5 cellular contexts compared by ENCODE assay signal in genomic region chr12:122056406-122056805, GRCh38. TPM values are rescaled to one million over a fixed set of nuclear protein-coding genes. Genes with fewer than 3 reads are reported as not detected.
DNase-seq lines count a peak whose midpoint lies in the region; ATAC-seq, FAIRE-seq and TF ChIP-seq lines count a peak whose summit lies in the region.
"Not testable (repeated sequence)": the region's sequence is repeated elsewhere in the genome, so short reads cannot be mapped to it uniquely, and the experiment has no call there.

No MANE protein-coding gene starts in this region.

- H3K36me3 Mint-ChIP-seq in stimulated activated naive B cell treated with anti-CD40 and anti-IgM and Interleukin-4, amounts not matched to agents 10 μg/mL and 1 μg/mL and 100 μg/mL, for 72 hours: peaks cover 49 to 64% of the 10 kb centered on the region in 2 donors

- H3K36me3 ChIP-seq in HEK293 (ENCODE audit: control insufficient read depth in 2 of 2, insufficient read depth in 1 of 2, low read length in 2 of 2) (peaks cover 27 to 63% of the 10 kb centered on the region in 2 experiments), K562 (ENCODE audit: control insufficient read depth, insufficient read depth, low read length) (peaks cover 64% of the 10 kb centered on the region)
- not testable (repeated sequence) for H3K36me3 ChIP-seq in muscle layer of colon (ENCODE audit: insufficient read depth, low read length); rectal smooth muscle tissue (ENCODE audit: control insufficient read depth, insufficient read depth, low read length)

- intact Hi-C loops in K562 (cut with micrococcal nuclease): not testable (repeated sequence)

- BruUV-seq in K562 (replicated peaks; lab: Mats Ljungman, UMichigan): not testable (repeated sequence)

- H2AFZ ChIP-seq in K562 (ENCODE audit: low read depth, low read length): not testable (repeated sequence)

- H3K4me2 ChIP-seq in K562 (ENCODE audit: insufficient read depth, low read length): not testable (repeated sequence)

- not testable (repeated sequence) for H3K79me2 ChIP-seq in K562 (ENCODE audit: control insufficient read depth, insufficient read depth, low read length)

- not testable (repeated sequence) for H3K27me3 ChIP-seq in K562 (ENCODE audit: control insufficient read depth in 2 of 2, insufficient read depth in 2 of 2, low read length in 2 of 2); muscle layer of colon (ENCODE audit: control insufficient read depth in 1 of 2, insufficient read depth in 2 of 2, low read length in 2 of 2); rectal smooth muscle tissue (ENCODE audit: control insufficient read depth, insufficient read depth, low read length)

- not testable (repeated sequence) for TF ChIP-seq EP300 in K562 (IDR thresholded peaks at IDR 0.05; ENCODE audit: low read length)

- H3K9me3 ChIP-seq in HEK293 (ENCODE audit: control insufficient read depth, insufficient read depth, low read depth, low read length); K562 (replicated peaks; ENCODE audit: control insufficient read depth, insufficient read depth, low read depth, low read length); muscle layer of colon (ENCODE audit: low read length): not testable (repeated sequence)

- POLR2A ChIA-PET in HEK293 (lab: Yijun Ruan, JAX): interaction anchor here (1.4 kb wide), 1 partner anchor 22 kb away, joined by 3 read pairs; the partner anchor contains the start of gene MLXIP
- POLR2A ChIA-PET in K562 (lab: Yijun Ruan, JAX): not testable (repeated sequence)

- not testable (repeated sequence) for TF ChIP-seq RAD21 in K562 (CRISPR knock-in tag; conservative IDR thresholded peaks at IDR 0.05 in 1 of 2, IDR thresholded peaks at IDR 0.05 in 1 of 2)

- not testable (repeated sequence) for H3K4me1 ChIP-seq in HEK293 (ENCODE audit: control insufficient read depth, insufficient read depth, low read length)
- peaks cover 0 to 17% of the 10 kb centered on the region in 2 experiments; a peak in 2 of 5 replicates for H3K4me1 ChIP-seq in K562 (replicated peaks in 1 of 2; ENCODE audit: control insufficient read depth in 2 of 2, insufficient read depth in 2 of 2, low read length in 2 of 2)
- peaks cover 67% of the 10 kb centered on the region for H3K4me1 ChIP-seq in muscle layer of colon (ENCODE audit: insufficient read depth, low read length)
- peaks cover 37% of the 10 kb centered on the region for H3K4me1 ChIP-seq in rectal smooth muscle tissue (ENCODE audit: control insufficient read depth, insufficient read depth, low read length)

- H3K9ac ChIP-seq in K562 (ENCODE audit: insufficient read depth in 1 of 2, low read depth in 2 of 2, low read length in 2 of 2); muscle layer of colon (ENCODE audit: low read length); rectal smooth muscle tissue (ENCODE audit: low read length): not testable (repeated sequence)

- in situ Hi-C loops in K562 (cut with MboI): loop anchor here (5.0 kb wide), 1 partner anchor 66 kb away; no protein-coding TSS in a partner anchor

- H3K9me1 ChIP-seq in K562 (ENCODE audit: control insufficient read depth, insufficient read depth, low read length): not testable (repeated sequence)

- TF ChIP-seq POLR2A in K562 (conservative IDR thresholded peaks at IDR 0.05): not testable (repeated sequence)

- peaks cover 2 to 23% of the 10 kb centered on the region in 2 donors for H3K4me1 Mint-ChIP-seq in stimulated activated naive B cell treated with anti-CD40 and anti-IgM and Interleukin-4, amounts not matched to agents 10 μg/mL and 1 μg/mL and 100 μg/mL, for 72 hours

- H3K27ac Mint-ChIP-seq in stimulated activated naive B cell treated with anti-CD40 and anti-IgM and Interleukin-4, amounts not matched to agents 10 μg/mL and 1 μg/mL and 100 μg/mL, for 72 hours: peak overlapping the region; percentile 91

- 92% methylated on average over 7 of the region's 7 CpGs for WGBS in K562 (ENCODE audit: insufficient coverage, low coverage, missing lambda C conversion rate)

- DNase-seq in K562 (ENCODE audit: extremely low read depth in 1 of 4, low spot score in 3 of 4); stimulated activated naive B cell treated with anti-CD40 and anti-IgM and Interleukin-4, amounts not matched to agents 10 μg/mL and 1 μg/mL and 100 μg/mL, for 72 hours: not testable (repeated sequence)

- CTCF ChIA-PET in HEK293 (lab: Yijun Ruan, JAX) (interaction anchor here (0.7 to 7.8 kb wide), 6 partner anchors 10 to 261 kb away, joined by 3 to 110 read pairs (median 5); no protein-coding TSS in a partner anchor), K562 (lab: Yijun Ruan, JAX; ENCODE audit: low intra/inter-chr PET ratio) (interaction anchor here (4.2 kb wide), 1 partner anchor 67 kb away, joined by 76 read pairs; no protein-coding TSS in a partner anchor)

- not testable (repeated sequence) for ATAC-seq in K562; stimulated activated naive B cell treated with anti-CD40 and anti-IgM and Interleukin-4, amounts not matched to agents 10 μg/mL and 1 μg/mL and 100 μg/mL, for 72 hours (replicated peaks)

- not testable (repeated sequence) for H3K4me3 Mint-ChIP-seq in stimulated activated naive B cell treated with anti-CD40 and anti-IgM and Interleukin-4, amounts not matched to agents 10 μg/mL and 1 μg/mL and 100 μg/mL, for 72 hours

- not testable (repeated sequence) for H4K20me1 ChIP-seq in K562 (replicated peaks; ENCODE audit: control insufficient read depth, insufficient read depth, low read length)

- not testable (repeated sequence) for H3K4me3 ChIP-seq in HEK293 (ENCODE audit: low read depth, low read length); K562; muscle layer of colon (ENCODE audit: low read depth in 1 of 2, low read length in 2 of 2); rectal smooth muscle tissue (ENCODE audit: low read length)

- H3K27me3 Mint-ChIP-seq in stimulated activated naive B cell treated with anti-CD40 and anti-IgM and Interleukin-4, amounts not matched to agents 10 μg/mL and 1 μg/mL and 100 μg/mL, for 72 hours: not testable (repeated sequence)

- not testable (repeated sequence) for FAIRE-seq in K562 (lab: Jason Lieb, UNC)

- H3K9me3 Mint-ChIP-seq in stimulated activated naive B cell treated with anti-CD40 and anti-IgM and Interleukin-4, amounts not matched to agents 10 μg/mL and 1 μg/mL and 100 μg/mL, for 72 hours: not testable (repeated sequence)

- not testable (repeated sequence) for TF ChIP-seq CTCF in HEK293 (tag by site-specific recombination; IDR thresholded peaks at IDR 0.05); K562 (IDR thresholded peaks at IDR 0.05 in 2 of 3, conservative IDR thresholded peaks at IDR 0.05 in 1 of 3; ENCODE audit: insufficient read depth in 2 of 3, low read depth in 1 of 3, low read length in 3 of 3)

- not testable (repeated sequence) for H3K27ac ChIP-seq in HEK293 (ENCODE audit: extremely low read depth, low read depth, low read length); K562 (ENCODE audit: extremely low read depth, low read depth, low read length)
- H3K27ac ChIP-seq in muscle layer of colon (ENCODE audit: low read depth, low read length) (peak overlapping the region; percentile 82), rectal smooth muscle tissue (ENCODE audit: low read depth, low read length) (peak overlapping the region; percentile 66)

TF ChIP-seq in HEK293, 187 proteins besides CTCF, POLR2A, EP300 and RAD21:
- TF ChIP-seq ZNF121 (tag by site-specific recombination; IDR thresholded peaks at IDR 0.05): peak; percentile 93

TF ChIP-seq in K562, 482 proteins besides CTCF, POLR2A, EP300 and RAD21:
- TF ChIP-seq ZNF121 (CRISPR knock-in tag; conservative IDR thresholded peaks at IDR 0.05): peak; percentile 23; the same call in 1 of the 2 replicates

RNA-seq across cellular contexts. Expression of gene MLXIP, which starts 22.1 kb away (rescaled TPM):
- total RNA-seq in K562 (2011; cell fraction: chromatin; rRNA removed; ENCODE audit: low replicate concordance): 289 and 513 TPM in 2 replicates
- 197 and 203 TPM in 2 replicates for total RNA-seq in K562 (2011; cell fraction: nucleolus; rRNA removed)
- total RNA-seq in K562 (2011; cell fraction: nucleoplasm; rRNA removed): 215 and 311 TPM in 2 replicates
- total RNA-seq in K562 (2014; rRNA removed) (14.7 and 36.9 TPM in 2 replicates), K562 (2014; rRNA removed; fragmentation: Illumina TruSeq; extraction: Trizol) (13.8 and 18.1 TPM in 2 replicates), K562 (2015; rRNA removed; fragmentation: Illumina TruSeq; extraction: Trizol) (25.8 and 28.9 TPM in 2 replicates), K562 (2021) (65.8 and 66.3 TPM in 2 replicates)
- polyA plus RNA-seq in K562 (2011; rRNA removed) (14.4 and 20.7 TPM in 2 replicates), K562 (2014; fragmentation: Illumina TruSeq; extraction: Trizol) (40.7 and 46.7 TPM in 2 replicates), K562 (2014; fragmentation: Nextera tagmentation; extraction: Ambion mirVana) (1 to 10 TPM; 2.2 to 3.8 TPM), K562 (2014; rRNA removed) (26.0 and 26.5 TPM in 2 replicates)
- 9.9 and 11.6 TPM in 2 replicates for polyA plus RNA-seq in K562 (2011; cell fraction: cytosol; rRNA removed)
- 78.1 and 99.4 TPM in 2 replicates for polyA plus RNA-seq in K562 (2011; cell fraction: nucleus; rRNA removed)
- polyA plus RNA-seq in K562 (2012): 33.1 and 37.7 TPM in 2 replicates
- polyA minus RNA-seq in K562 (2011; rRNA and poly(A)+ RNA removed): 20.9 and 23.5 TPM in 2 replicates
- 51.8 and 60.9 TPM in 2 replicates for polyA minus RNA-seq in K562 (2011; cell fraction: cytosol; rRNA and poly(A)+ RNA removed)
- polyA minus RNA-seq in K562 (2011; cell fraction: nucleus; rRNA and poly(A)+ RNA removed): 61.8 and 88.5 TPM in 2 replicates

RNA-seq across cellular contexts. Expression of gene BCL7A, which starts 34.7 kb away (rescaled TPM):
- 14.3 and 26.5 TPM in 2 replicates for total RNA-seq in K562 (2011; cell fraction: chromatin; rRNA removed; ENCODE audit: low replicate concordance)
- 14.6 and 18.5 TPM in 2 replicates for total RNA-seq in K562 (2011; cell fraction: nucleolus; rRNA removed)
- 12.9 and 13.2 TPM in 2 replicates for total RNA-seq in K562 (2011; cell fraction: nucleoplasm; rRNA removed)
- total RNA-seq in K562 (2014; rRNA removed): 16.1 and 23.1 TPM in 2 replicates
- total RNA-seq in K562 (2014; rRNA removed; fragmentation: Illumina TruSeq; extraction: Trizol): 11.0 and 13.6 TPM in 2 replicates
- 14.9 TPM in 2 replicates for total RNA-seq in K562 (2015; rRNA removed; fragmentation: Illumina TruSeq; extraction: Trizol)
- total RNA-seq in K562 (2021): 19.9 and 21.9 TPM in 2 replicates
- polyA plus RNA-seq in K562 (2011; rRNA removed): 11.2 and 11.5 TPM in 2 replicates
- 13.9 and 19.9 TPM in 2 replicates for polyA plus RNA-seq in K562 (2011; cell fraction: cytosol; rRNA removed)
- polyA plus RNA-seq in K562 (2011; cell fraction: nucleus; rRNA removed): 9.8 and 12.1 TPM in 2 replicates
- 14.5 and 17.2 TPM in 2 replicates for polyA plus RNA-seq in K562 (2012)
- polyA plus RNA-seq in K562 (2014; fragmentation: Illumina TruSeq; extraction: Trizol): 19.5 and 20.1 TPM in 2 replicates
- polyA plus RNA-seq in K562 (2014; fragmentation: Nextera tagmentation; extraction: Ambion mirVana): under 1 TPM; 0.25 to 0.30 TPM
- 16.8 and 17.1 TPM in 2 replicates for polyA plus RNA-seq in K562 (2014; rRNA removed)
- polyA minus RNA-seq in K562 (2011; rRNA and poly(A)+ RNA removed): 9.0 and 9.8 TPM in 2 replicates
- 8.2 and 11.0 TPM in 2 replicates for polyA minus RNA-seq in K562 (2011; cell fraction: cytosol; rRNA and poly(A)+ RNA removed)
- polyA minus RNA-seq in K562 (2011; cell fraction: nucleus; rRNA and poly(A)+ RNA removed): 2.8 and 4.3 TPM in 2 replicates
